8 cellular contexts compared by ENCODE assay signal in the genomic region with DNA sequence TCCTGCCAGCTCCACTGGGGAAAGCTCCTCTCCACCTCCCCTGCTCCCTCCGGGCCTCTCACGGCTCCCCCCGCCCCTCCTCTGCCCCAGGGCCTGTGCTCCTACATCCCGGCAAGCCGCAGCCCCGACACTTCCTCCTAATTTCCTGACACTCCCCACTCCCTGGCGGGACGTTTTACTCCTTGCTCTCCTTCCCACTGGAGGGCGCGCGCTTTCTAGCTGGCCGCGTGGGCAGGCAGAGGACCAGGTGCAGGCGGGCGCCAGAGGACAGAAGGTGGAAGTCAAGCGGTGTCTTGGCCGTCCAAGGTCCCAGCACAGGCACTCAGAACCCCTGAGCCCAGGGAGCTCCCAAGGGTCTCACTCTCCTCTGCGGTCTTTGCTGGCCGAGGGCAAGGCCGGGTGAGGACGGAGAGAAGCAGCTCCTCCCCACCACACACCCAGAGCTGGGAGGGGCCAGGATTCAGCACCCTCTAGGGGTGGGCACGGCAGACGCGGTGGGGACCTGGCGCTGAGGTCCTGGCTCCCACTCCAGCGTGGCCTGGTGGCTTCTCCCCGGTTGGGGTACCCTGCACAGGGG. TPM values are rescaled to one million over a fixed set of nuclear protein-coding genes. Genes with fewer than 3 reads are reported as not detected.
DNase-seq lines count a peak whose midpoint lies in the region; ATAC-seq and TF ChIP-seq lines count a peak whose summit lies in the region.

No MANE protein-coding gene starts in this region.

- DNase-seq in AG04449 (ENCODE audit: low read depth, low spot score): no peak
- no peak for DNase-seq in GM13976 (ENCODE audit: low spot score)
- no peak for DNase-seq in effector memory CD4-positive, alpha-beta T cell
- DNase-seq in lung microvascular endothelial cell (ENCODE audit: low read depth in 2 of 2): peak; percentile 20 to 58
- DNase-seq in vagina (ENCODE audit: extremely low spot score in 2 of 2): no peak

- H3K4me3 ChIP-seq in AG04449 (ENCODE audit: low read depth, low read length): no peak overlapping the region
- no peak overlapping the region for H3K4me3 ChIP-seq in effector memory CD4-positive, alpha-beta T cell (ENCODE audit: insufficient read depth, low read depth, low read length, poor library complexity, severe bottlenecking)
- H3K4me3 ChIP-seq in vagina: peak overlapping the region in 1 of 2 donors; percentile 8

- POLR2A ChIA-PET in AG04449 (lab: Yijun Ruan, JAX): interaction anchor here (0.7 kb wide), 1 partner anchor 101 kb away, joined by 3 read pairs; no protein-coding TSS in a partner anchor

- CTCF ChIA-PET in AG04449 (lab: Yijun Ruan, JAX): interaction anchor here (1.2 to 3.3 kb wide), 3 partner anchors 10 to 320 kb away, joined by 3 to 10 read pairs (median 3); no protein-coding TSS in a partner anchor

- H3K27me3 ChIP-seq in effector memory CD4-positive, alpha-beta T cell (replicated peaks; ENCODE audit: control insufficient read depth, insufficient read depth, low read length, poor library complexity, severe bottlenecking): no peaks in the 10 kb centered on the region
- no peaks in the 10 kb centered on the region for H3K27me3 ChIP-seq in vagina

- peak overlapping the region; percentile 81 for H3K27ac ChIP-seq in effector memory CD4-positive, alpha-beta T cell (ENCODE audit: insufficient read depth, low read length, poor library complexity, severe bottlenecking)
- H3K27ac ChIP-seq in vagina: peak overlapping the region; percentile 46

- TF ChIP-seq CTCF in AG04449 (IDR thresholded peaks at IDR 0.05; ENCODE audit: insufficient read depth, low read length, missing control alignments) (peak; percentile 32), GM13976 (IDR thresholded peaks at IDR 0.05; ENCODE audit: borderline replicate concordance, control extremely low read depth, extremely low read depth, insufficient read depth, missing control alignments) (peak; percentile 49), vagina (IDR thresholded peaks at IDR 0.05) (peak in 1 of 3 experiments; percentile 10)

- H3K4me1 ChIP-seq in effector memory CD4-positive, alpha-beta T cell (ENCODE audit: control insufficient read depth, insufficient read depth, low read length, poor library complexity, severe bottlenecking): peaks cover 48% of the 10 kb centered on the region
- H3K4me1 ChIP-seq in vagina: peaks cover 49% of the 10 kb centered on the region

- intact Hi-C loops in vagina (cut with DNase I): no loop called here

- in situ Hi-C loops in GM13976 (cut with MboI; ENCODE audit: low sequenced_read_pairs, unreplicated experiment): no loop called here

- no peaks in the 10 kb centered on the region for H3K9me3 ChIP-seq in effector memory CD4-positive, alpha-beta T cell (ENCODE audit: control insufficient read depth, low read length)
- H3K9me3 ChIP-seq in vagina: no peaks in the 10 kb centered on the region

- no peak for ATAC-seq in GM18909 (IDR thresholded peaks at IDR 0.05; ENCODE audit: poor library complexity, unreplicated experiment)
- no peak for ATAC-seq in GM19351 (IDR thresholded peaks at IDR 0.05; ENCODE audit: unreplicated experiment)

- H3K36me3 ChIP-seq in effector memory CD4-positive, alpha-beta T cell (ENCODE audit: control insufficient read depth, insufficient read depth, low read length): peaks cover 1% of the 10 kb centered on the region
- H3K36me3 ChIP-seq in vagina: no peaks in the 10 kb centered on the region

- TF ChIP-seq POLR2A in vagina (IDR thresholded peaks at IDR 0.05): no peak

TF ChIP-seq in PFSK-1, 5 proteins besides CTCF, POLR2A, EP300 and RAD21:
- TF ChIP-seq, protein P1, sequence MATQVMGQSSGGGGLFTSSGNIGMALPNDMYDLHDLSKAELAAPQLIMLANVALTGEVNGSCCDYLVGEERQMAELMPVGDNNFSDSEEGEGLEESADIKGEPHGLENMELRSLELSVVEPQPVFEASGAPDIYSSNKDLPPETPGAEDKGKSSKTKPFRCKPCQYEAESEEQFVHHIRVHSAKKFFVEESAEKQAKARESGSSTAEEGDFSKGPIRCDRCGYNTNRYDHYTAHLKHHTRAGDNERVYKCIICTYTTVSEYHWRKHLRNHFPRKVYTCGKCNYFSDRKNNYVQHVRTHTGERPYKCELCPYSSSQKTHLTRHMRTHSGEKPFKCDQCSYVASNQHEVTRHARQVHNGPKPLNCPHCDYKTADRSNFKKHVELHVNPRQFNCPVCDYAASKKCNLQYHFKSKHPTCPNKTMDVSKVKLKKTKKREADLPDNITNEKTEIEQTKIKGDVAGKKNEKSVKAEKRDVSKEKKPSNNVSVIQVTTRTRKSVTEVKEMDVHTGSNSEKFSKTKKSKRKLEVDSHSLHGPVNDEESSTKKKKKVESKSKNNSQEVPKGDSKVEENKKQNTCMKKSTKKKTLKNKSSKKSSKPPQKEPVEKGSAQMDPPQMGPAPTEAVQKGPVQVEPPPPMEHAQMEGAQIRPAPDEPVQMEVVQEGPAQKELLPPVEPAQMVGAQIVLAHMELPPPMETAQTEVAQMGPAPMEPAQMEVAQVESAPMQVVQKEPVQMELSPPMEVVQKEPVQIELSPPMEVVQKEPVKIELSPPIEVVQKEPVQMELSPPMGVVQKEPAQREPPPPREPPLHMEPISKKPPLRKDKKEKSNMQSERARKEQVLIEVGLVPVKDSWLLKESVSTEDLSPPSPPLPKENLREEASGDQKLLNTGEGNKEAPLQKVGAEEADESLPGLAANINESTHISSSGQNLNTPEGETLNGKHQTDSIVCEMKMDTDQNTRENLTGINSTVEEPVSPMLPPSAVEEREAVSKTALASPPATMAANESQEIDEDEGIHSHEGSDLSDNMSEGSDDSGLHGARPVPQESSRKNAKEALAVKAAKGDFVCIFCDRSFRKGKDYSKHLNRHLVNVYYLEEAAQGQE (IDR thresholded peaks at IDR 0.05; ENCODE audit: insufficient read depth in 1 of 2, low read depth in 2 of 2, low read length in 2 of 2): 0 out of 4 replicates have a peak, but pooled peaks of 1 of the 2 experiments have one; percentile 25
- no peak for TF ChIP-seq POLR2AphosphoS5 (IDR thresholded peaks at IDR 0.05; ENCODE audit: low read depth, low read length)
- TF ChIP-seq FOXP2 (optimal IDR thresholded peaks at IDR 0.05; ENCODE audit: borderline replicate concordance, extremely low read depth, extremely low read length, insufficient read depth): peak; percentile 28
- no peak for TF ChIP-seq SIN3A (IDR thresholded peaks at IDR 0.05; ENCODE audit: borderline replicate concordance, insufficient read depth, low read length)

RNA-seq across cellular contexts. Expression of a gene that starts 19.1 kb away (rescaled TPM):
- 3.7 TPM for polyA plus RNA-seq in PFSK-1 (2012; ENCODE audit: insufficient read length, low read depth)
- total RNA-seq in lung microvascular endothelial cell (0.22 and 0.40 TPM in 2 replicates), vagina (11.0 TPM)

RNA-seq across cellular contexts. Expression of a gene that starts 19.9 kb away (rescaled TPM):
- polyA plus RNA-seq in PFSK-1 (2012; ENCODE audit: insufficient read length, low read depth): not detected
- not detected in 2 replicates for total RNA-seq in lung microvascular endothelial cell
- total RNA-seq in vagina: 0.98 TPM

RNA-seq across cellular contexts. Expression of a gene that starts 27.6 kb away (rescaled TPM):
- polyA plus RNA-seq in PFSK-1 (2012; ENCODE audit: insufficient read length, low read depth): not detected
- total RNA-seq in lung microvascular endothelial cell: not detected in 2 replicates
- total RNA-seq in vagina: not detected

RNA-seq across cellular contexts. Expression of a gene that starts 51.1 kb away (rescaled TPM):
- polyA plus RNA-seq in PFSK-1 (2012; ENCODE audit: insufficient read length, low read depth): 40.1 TPM
- 32.0 and 35.3 TPM in 2 replicates for total RNA-seq in lung microvascular endothelial cell
- 41.7 TPM for total RNA-seq in vagina

RNA-seq across cellular contexts. Expression of a gene that starts 51.1 kb away (rescaled TPM):
- polyA plus RNA-seq in PFSK-1 (2012; ENCODE audit: insufficient read length, low read depth): 48.9 TPM
- total RNA-seq in lung microvascular endothelial cell: 16.8 and 24.8 TPM in 2 replicates
- 36.3 TPM for total RNA-seq in vagina

Comparison
In these comparisons a context has a peak if more than half of its experiments do, and no peak if none do; other contexts are left out.
1. DNase-seq: peak in lung microvascular endothelial cell (2 of 2); none in AG04449 (single experiment), GM13976 (single experiment), effector memory CD4-positive, alpha-beta T cell (0 of 3) and vagina (0 of 2).